ENCODE assay signal across 9 cellular contexts in genomic region chr1:169110265-169110664, GRCh38. TPM values are rescaled to one million over a fixed set of nuclear protein-coding genes. Genes with fewer than 3 reads are reported as not detected.
DNase-seq lines count a peak whose midpoint lies in the region; ATAC-seq and TF ChIP-seq lines count a peak whose summit lies in the region.
"Had no signal": no experiment of that assay in that cellular context is flagged by ENCODE, and none has a peak within 500 bp of the region (broad histone marks: within the 10 kb centered on the region; RNA-seq: fewer than 3 reads in every experiment).

No MANE protein-coding gene starts in this region.

- H3K4me2 ChIP-seq in BLaER1: peak overlapping the region; percentile 55
- H3K4me2 ChIP-seq in neural progenitor cell: peak overlapping the region; percentile 64
- no peak overlapping the region for H3K4me2 ChIP-seq in MM.1S (ENCODE audit: low read depth, low read length)

- H3K9me2 ChIP-seq in MM.1S (replicated peaks; ENCODE audit: insufficient read depth, low read length): no peaks in the 10 kb centered on the region

- no peak for ATAC-seq in HG03432 (IDR thresholded peaks at IDR 0.05; ENCODE audit: unreplicated experiment)

- peaks cover 34% of the 10 kb centered on the region for H3K4me1 Mint-ChIP-seq in neural progenitor cell

- H4K20me1 ChIP-seq in BLaER1 (no peaks in the 10 kb centered on the region), neural progenitor cell (ENCODE audit: low read depth) (peaks cover 19% of the 10 kb centered on the region), MM.1S (ENCODE audit: insufficient read depth, low read length) (no peaks in the 10 kb centered on the region)

- no peak for TF ChIP-seq CTCF in neural progenitor cell (IDR thresholded peaks at IDR 0.05)
- TF ChIP-seq CTCF in MM.1S (IDR thresholded peaks at IDR 0.05; ENCODE audit: low read length): no peak

- H3K27ac ChIP-seq in BLaER1: no peak overlapping the region
- H3K27ac ChIP-seq in neural progenitor cell: no peak overlapping the region
- no peak overlapping the region for H3K27ac ChIP-seq in MM.1S (ENCODE audit: low read length)

- H3K27me3 Mint-ChIP-seq in neural progenitor cell (ENCODE audit: insufficient read depth, low read depth): no peaks in the 10 kb centered on the region

- no peak overlapping the region for H3K4me3 ChIP-seq in BLaER1
- peak overlapping the region; percentile 94 for H3K4me3 ChIP-seq in endocrine pancreas (ENCODE audit: control insufficient read depth, insufficient read depth, low read length)
- peak overlapping the region; percentile 18 for H3K4me3 ChIP-seq in neural progenitor cell
- no peak overlapping the region for H3K4me3 ChIP-seq in MM.1S (ENCODE audit: low read length)

- no peak overlapping the region for H2AFZ ChIP-seq in neural progenitor cell (replicated peaks)
- no peak overlapping the region for H2AFZ ChIP-seq in MM.1S (ENCODE audit: low read length)

- H3K4me1 ChIP-seq in BLaER1 (peaks cover 27% of the 10 kb centered on the region), endocrine pancreas (ENCODE audit: control insufficient read depth, insufficient read depth, low read length) (peaks cover 16% of the 10 kb centered on the region), neural progenitor cell (peaks cover 24% of the 10 kb centered on the region), MM.1S (ENCODE audit: low read length) (peaks cover 4% of the 10 kb centered on the region; the same call in 1 of the 2 replicates)

- H3K9me3 Mint-ChIP-seq in neural progenitor cell: no peaks in the 10 kb centered on the region

- peaks cover 7% of the 10 kb centered on the region for H3F3A ChIP-seq in neural progenitor cell (ENCODE audit: low read depth)
- no peaks in the 10 kb centered on the region for H3F3A ChIP-seq in MM.1S (ENCODE audit: insufficient read depth, low read length)

- H3K79me2 ChIP-seq in neural progenitor cell (ENCODE audit: low read depth): peaks cover 49% of the 10 kb centered on the region
- H3K79me2 ChIP-seq in MM.1S (ENCODE audit: low read length): no peaks in the 10 kb centered on the region

- H3K4me3 Mint-ChIP-seq in neural progenitor cell: peak overlapping the region; percentile 48

- H3K27me3 ChIP-seq in BLaER1 (peaks cover 16% of the 10 kb centered on the region), endocrine pancreas (ENCODE audit: control insufficient read depth, insufficient read depth, low read length) (no peaks in the 10 kb centered on the region), neural progenitor cell (no peaks in the 10 kb centered on the region), MM.1S (replicated peaks; ENCODE audit: insufficient read depth, low read length) (peaks cover 3% of the 10 kb centered on the region; the same call in 1 of the 2 replicates)

- H3K27ac Mint-ChIP-seq in neural progenitor cell: no peak overlapping the region

- peaks cover 20% of the 10 kb centered on the region for H3K36me3 ChIP-seq in BLaER1
- no peaks in the 10 kb centered on the region for H3K36me3 ChIP-seq in endocrine pancreas (ENCODE audit: control insufficient read depth, insufficient read depth, low read length)
- no peaks in the 10 kb centered on the region for H3K36me3 ChIP-seq in neural progenitor cell
- no peaks in the 10 kb centered on the region for H3K36me3 ChIP-seq in MM.1S (replicated peaks; ENCODE audit: insufficient read depth, low read length)

- DNase-seq in NCI-H226 (peak; percentile 72), neural progenitor cell (ENCODE audit: low spot score) (peak; percentile 35), NCI-H128 (lab: John Stamatoyannopoulos, UW; ENCODE audit: unreplicated experiment) (no peak), NCI-H1105 (lab: John Stamatoyannopoulos, UW) (no peak), MM.1S (no peak)
- DNase-seq: NCI-H1092 treated with DMSO at 0.1 percent for 48 hours had no signal

- H3K9me3 ChIP-seq in BLaER1: no peaks in the 10 kb centered on the region
- H3K9me3 ChIP-seq in endocrine pancreas (ENCODE audit: control insufficient read depth, low read length): no peaks in the 10 kb centered on the region
- H3K9me3 ChIP-seq in neural progenitor cell (ENCODE audit: low read depth): no peaks in the 10 kb centered on the region
- H3K9me3 ChIP-seq in MM.1S (replicated peaks; ENCODE audit: insufficient read depth, low read length): no peaks in the 10 kb centered on the region

- H3K9ac ChIP-seq in BLaER1 (peak overlapping the region; percentile 45; the same call in 1 of the 2 replicates), endocrine pancreas (ENCODE audit: control insufficient read depth, insufficient read depth, low read length) (no peak overlapping the region), neural progenitor cell (no peak overlapping the region), MM.1S (ENCODE audit: low read length) (no peak overlapping the region)

- H3K36me3 Mint-ChIP-seq in neural progenitor cell: peaks cover 24% of the 10 kb centered on the region

RNA-seq across cellular contexts. Expression of gene ATP1B1, which starts 3.8 kb away (rescaled TPM):
- total RNA-seq in neural progenitor cell (ENCODE audit: low replicate concordance): 30.7 and 32.6 TPM in 2 replicates

Comparison
In these comparisons a context has a peak if more than half of its experiments do, and no peak if none do; other contexts are left out.
1. H3K4me3 ChIP-seq: peak in endocrine pancreas (single experiment) and neural progenitor cell (single experiment); none in BLaER1 (single experiment) and MM.1S (single experiment).
2. DNase-seq: peak in NCI-H226 (single experiment) and neural progenitor cell (single experiment); none in NCI-H128 (single experiment), NCI-H1105 (single experiment) and MM.1S (single experiment).